Comparison of ENCODE assay signal across 16 cellular contexts in the genomic region with DNA sequence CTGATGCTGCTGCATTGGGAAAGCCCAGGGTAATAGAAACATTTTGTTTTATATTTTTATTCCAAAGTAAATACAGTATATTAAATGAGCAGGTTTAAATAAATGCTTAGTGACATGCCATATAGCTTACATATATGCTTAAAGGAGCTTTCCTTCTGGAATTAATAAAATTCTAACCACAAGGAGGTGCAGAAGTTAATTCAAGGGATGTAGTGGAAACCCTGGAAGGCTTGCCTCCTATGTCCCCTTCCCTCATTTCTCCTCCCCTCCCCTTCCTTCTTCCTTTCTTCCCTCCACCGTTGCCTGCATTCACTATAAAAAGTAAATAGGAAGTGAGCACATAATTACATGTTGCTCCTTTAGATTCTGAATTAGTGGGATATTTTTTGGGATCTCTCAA.
"Had no signal": no experiment of that assay in that cellular context is flagged by ENCODE, and none has a peak within 500 bp of the region (broad histone marks: within the 10 kb centered on the region; RNA-seq: fewer than 3 reads in every experiment).

No MANE protein-coding gene starts in this region.

- H3K27me3 ChIP-seq: esophagus muscularis mucosa, left lung, sigmoid colon, stomach had no signal

- H3K9me3 ChIP-seq: esophagus muscularis mucosa, left lung, lower lobe of right lung, sigmoid colon, stomach had no signal

- H3K27me3 Mint-ChIP-seq: dendritic cell treated with granulocyte-macrophage colony-stimulating factor and Interleukin-4, amounts not matched to agents 40 ng/mL and 50 ng/mL, for 4 days; effector memory CD8-positive, alpha-beta T cell; memory B cell had no signal

- H3K36me3 Mint-ChIP-seq: immature natural killer cell, memory B cell, mesothelial cell of epicardium, natural killer cell had no signal

- H3K9me3 Mint-ChIP-seq: dendritic cell treated with granulocyte-macrophage colony-stimulating factor and Interleukin-4, amounts not matched to agents 40 ng/mL and 50 ng/mL, for 4 days; effector memory CD8-positive, alpha-beta T cell; immature natural killer cell; memory B cell; mesothelial cell of epicardium; natural killer cell; neural crest cell had no signal

- H3K36me3 ChIP-seq: esophagus muscularis mucosa, left lung, lower lobe of right lung, sigmoid colon, stomach had no signal

- DNase-seq: left lung; lower lobe of right lung; natural killer cell; posterior cingulate gyrus; sigmoid colon; stimulated activated CD4-positive, alpha-beta T cell treated with anti-CD3 and anti-CD28 coated beads, Interleukin-4, amount 100 ng/mL, for 4 hours; stomach had no signal

- H3K27ac ChIP-seq: epithelial cell of prostate, esophagus muscularis mucosa, left lung, lower lobe of right lung, sigmoid colon, skin epidermis, stomach had no signal

- H3K27ac Mint-ChIP-seq: dendritic cell treated with granulocyte-macrophage colony-stimulating factor and Interleukin-4, amounts not matched to agents 40 ng/mL and 50 ng/mL, for 4 days; effector memory CD8-positive, alpha-beta T cell; immature natural killer cell; memory B cell; mesothelial cell of epicardium had no signal

- H3K4me3 Mint-ChIP-seq: dendritic cell treated with granulocyte-macrophage colony-stimulating factor and Interleukin-4, amounts not matched to agents 40 ng/mL and 50 ng/mL, for 4 days; effector memory CD8-positive, alpha-beta T cell; immature natural killer cell; memory B cell; mesothelial cell of epicardium; natural killer cell; neural crest cell had no signal

- H3K4me1 ChIP-seq: lower lobe of right lung, sigmoid colon had no signal

- H3K4me3 ChIP-seq: esophagus muscularis mucosa, left lung, lower lobe of right lung, sigmoid colon, skin epidermis, stomach had no signal
